Comparison of ENCODE assay signal across 8 cellular contexts in genomic region chr5:101977729-101978345, GRCh38.
DNase-seq lines count a peak whose midpoint lies in the region; ATAC-seq and TF ChIP-seq lines count a peak whose summit lies in the region.

No MANE protein-coding gene starts in this region.

- no peaks in the 10 kb centered on the region for H3K4me1 ChIP-seq in lung (ENCODE audit: control insufficient read depth in 2 of 2, insufficient read depth in 2 of 2, low read length in 2 of 2)

- H3K27ac Mint-ChIP-seq in brain = peak overlapping the region in 3 of 5 experiments; percentile 71 to 85 (median 84)

- H3K36me3 ChIP-seq in lung (ENCODE audit: control insufficient read depth in 2 of 2, insufficient read depth in 2 of 2, low read length in 2 of 2) = no peaks in the 10 kb centered on the region

- no peak overlapping the region for H3K4me3 ChIP-seq in lung

- H3K9me3 Mint-ChIP-seq in brain = peaks cover 0 to 6% (median 0%) of the 10 kb centered on the region in 5 experiments

- no peak overlapping the region for H3K4me3 Mint-ChIP-seq in brain

- peak; percentile 30 for DNase-seq in DMS114 treated with DMSO at 0.1 percent for 48 hours (lab: John Stamatoyannopoulos, UW; ENCODE audit: unreplicated experiment)
- peak; percentile 39 for DNase-seq in NCI-H446 treated with DMSO at 0.1 percent for 48 hours (lab: John Stamatoyannopoulos, UW)
- no peak for DNase-seq in lung (ENCODE audit: low spot score)
- DNase-seq in C1 segment of cervical spinal cord (lab: John Stamatoyannopoulos, UW) = no peak
- DNase-seq in GF-D8 (lab: John Stamatoyannopoulos, UW) = no peak

- TF ChIP-seq CTCF in brain (conservative IDR thresholded peaks at IDR 0.05) (peak; percentile 75 to 83), lung (IDR thresholded peaks at IDR 0.05; ENCODE audit: control extremely low read depth, extremely low read depth) (peak; percentile 28)

- H3K27me3 Mint-ChIP-seq in brain = no peaks in the 10 kb centered on the region

- H3K27ac ChIP-seq in lung (ENCODE audit: low read depth in 1 of 2, low read length in 1 of 2) = no peak overlapping the region

- H3K27me3 ChIP-seq in lung (ENCODE audit: control insufficient read depth, insufficient read depth) = no peaks in the 10 kb centered on the region

- ATAC-seq in GM19395 (IDR thresholded peaks at IDR 0.05; ENCODE audit: unreplicated experiment) (peak; percentile 95), HG03280 (IDR thresholded peaks at IDR 0.05; ENCODE audit: unreplicated experiment) (peak; percentile 95), lung (ENCODE audit: insufficient read depth, low FRiP score) (peak; percentile 74)

- no peaks in the 10 kb centered on the region for H3K9me3 ChIP-seq in lung (ENCODE audit: control insufficient read depth in 2 of 2, insufficient read depth in 1 of 2, low read length in 1 of 2)

- WGBS in lung, 2 donors = 0% methylated on average over 1 of the region's 1 CpG

- H3K36me3 Mint-ChIP-seq in brain = no peaks in the 10 kb centered on the region

- peaks cover 10% of the 10 kb centered on the region for H3K4me1 Mint-ChIP-seq in brain

Comparison
In these comparisons a context has a peak if more than half of its experiments do, and no peak if none do; other contexts are left out.
1. DNase-seq: peak in DMS114 treated with DMSO at 0.1 percent for 48 hours (single experiment) and NCI-H446 treated with DMSO at 0.1 percent for 48 hours (single experiment); none in lung (single experiment), C1 segment of cervical spinal cord (0 of 14) and GF-D8 (single experiment).
2. Peak in every context shown above with its lines, with median percentiles within 50 percentile points of each other: ATAC-seq.